In genomic region chr17:40418428-40418706, GRCh38 we compare ENCODE assay signal across 8 cellular contexts. TPM values are rescaled to one million over a fixed set of nuclear protein-coding genes. Genes with fewer than 3 reads are reported as not detected.
DNase-seq lines count a peak whose midpoint lies in the region; ATAC-seq and TF ChIP-seq lines count a peak whose summit lies in the region.

No MANE protein-coding gene starts in this region.

- H3K9me3 ChIP-seq in MG63 (no peaks in the 10 kb centered on the region), endocrine pancreas (ENCODE audit: control insufficient read depth, low read length) (no peaks in the 10 kb centered on the region)

- H3K4me3 ChIP-seq in AG10803 (ENCODE audit: low read length) (peak overlapping the region; percentile 65), MG63 (peak overlapping the region; percentile 82), endocrine pancreas (ENCODE audit: control insufficient read depth, insufficient read depth, low read length) (peak overlapping the region; percentile 59)

- no peaks in the 10 kb centered on the region for H3K27me3 Mint-ChIP-seq in nephron (ENCODE audit: low read depth)

- no peak for TF ChIP-seq CTCF in AG10803 (conservative IDR thresholded peaks at IDR 0.05; ENCODE audit: low read length)
- TF ChIP-seq CTCF in nephron (IDR thresholded peaks at IDR 0.05; ENCODE audit: unreplicated experiment in 3 of 3): no peak

- H3K4me1 ChIP-seq in endocrine pancreas (ENCODE audit: control insufficient read depth, insufficient read depth, low read length): no peaks in the 10 kb centered on the region

- peak overlapping the region; percentile 41 to 83 (median 81) for H3K27ac Mint-ChIP-seq in nephron

- no peak for ATAC-seq in GM18909 (IDR thresholded peaks at IDR 0.05; ENCODE audit: poor library complexity, unreplicated experiment)
- ATAC-seq in GM19395 (IDR thresholded peaks at IDR 0.05; ENCODE audit: unreplicated experiment): no peak
- no peak for ATAC-seq in GM18868 (IDR thresholded peaks at IDR 0.05; ENCODE audit: unreplicated experiment)

- no peaks in the 10 kb centered on the region for H3K9me3 Mint-ChIP-seq in nephron

- H3K27me3 ChIP-seq in MG63: no peaks in the 10 kb centered on the region
- H3K27me3 ChIP-seq in endocrine pancreas (ENCODE audit: control insufficient read depth, insufficient read depth, low read length): no peaks in the 10 kb centered on the region

- H3K9ac ChIP-seq in endocrine pancreas (ENCODE audit: control insufficient read depth, insufficient read depth, low read length): peak overlapping the region; percentile 62

- peaks cover 1% of the 10 kb centered on the region for H3K36me3 Mint-ChIP-seq in nephron (ENCODE audit: low read depth)

- H3K4me3 Mint-ChIP-seq in nephron: peak overlapping the region; percentile 85 to 96 (median 85)

- no peak for DNase-seq in AG10803 (ENCODE audit: low read depth)
- DNase-seq in MG63: no peak
- DNase-seq in HCEC 1CT: no peak

- peaks cover 36% of the 10 kb centered on the region for H3K36me3 ChIP-seq in MG63
- H3K36me3 ChIP-seq in endocrine pancreas (ENCODE audit: control insufficient read depth, insufficient read depth, low read length): no peaks in the 10 kb centered on the region

- H3K4me1 Mint-ChIP-seq in nephron: peaks cover 32% of the 10 kb centered on the region

RNA-seq across cellular contexts. Expression of gene TOP2A, which starts 0.7 kb away (rescaled TPM):
- total RNA-seq in MG63 (2014; rRNA removed; shearing (Covaris generic); ENCODE audit: low replicate concordance): 138 and 187 TPM in 2 replicates

RNA-seq across cellular contexts. Expression of gene IGFBP4, which starts 24.9 kb away (rescaled TPM):
- 7.9 and 12.4 TPM in 2 replicates for total RNA-seq in MG63 (2014; rRNA removed; shearing (Covaris generic); ENCODE audit: low replicate concordance)

RNA-seq across cellular contexts. Expression of gene GJD3, which starts 53.8 kb away (rescaled TPM):
- not detected in 2 replicates for total RNA-seq in MG63 (2014; rRNA removed; shearing (Covaris generic); ENCODE audit: low replicate concordance)
